19 cellular contexts compared by ENCODE assay signal in genomic region chr12:42524716-42525115, GRCh38.
A peak's percentile ranks its signal among the peaks of the same experiment; 100 is the strongest.
DNase-seq lines count a peak whose midpoint lies in the region; ATAC-seq and TF ChIP-seq lines count a peak whose summit lies in the region.
"Had no signal": no experiment of that assay in that cellular context is flagged by ENCODE, and none has a peak within 500 bp of the region (broad histone marks: within the 10 kb centered on the region; RNA-seq: fewer than 3 reads in every experiment).

No MANE protein-coding gene starts in this region.

- no peak overlapping the region for H3K14ac ChIP-seq in neuronal stem cell (ENCODE audit: low read length)

- H3K36me3 Mint-ChIP-seq in endothelial cell (ENCODE audit: low read depth, unreplicated experiment) (no peaks in the 10 kb centered on the region), immature natural killer cell (no peaks in the 10 kb centered on the region)
- H3K36me3 Mint-ChIP-seq: CD14-positive monocyte; CD8-positive, alpha-beta memory T cell had no signal

- peaks cover 12% of the 10 kb centered on the region for H3K4me1 Mint-ChIP-seq in endothelial cell (ENCODE audit: unreplicated experiment)
- no peaks in the 10 kb centered on the region for H3K4me1 Mint-ChIP-seq in immature natural killer cell
- H3K4me1 Mint-ChIP-seq: CD14-positive monocyte; CD8-positive, alpha-beta memory T cell had no signal

- H4K8ac ChIP-seq in neuronal stem cell (ENCODE audit: low read depth, low read length) = no peak overlapping the region

- intact Hi-C loops in PC-3 (cut with micrococcal nuclease) = no loop called here

- H3K4me1 ChIP-seq in GM23248 (ENCODE audit: insufficient read depth) = peaks cover 4% of the 10 kb centered on the region; the same call in 1 of the 2 replicates
- H3K4me1 ChIP-seq in PC-3 (ENCODE audit: insufficient read depth, low read length) = no peaks in the 10 kb centered on the region
- no peaks in the 10 kb centered on the region for H3K4me1 ChIP-seq in neuronal stem cell (ENCODE audit: control insufficient read depth in 2 of 2, insufficient read depth in 1 of 2, low read depth in 1 of 2, low read length in 2 of 2)
- H3K4me1 ChIP-seq: BE2C; BLaER1 treated with 17β-estradiol and CSF1 and Interleukin-3, amounts not matched to agents 10 nM and 100 nM had no signal

- peaks cover 1% of the 10 kb centered on the region for H3K27me3 Mint-ChIP-seq in endothelial cell (ENCODE audit: unreplicated experiment)
- no peaks in the 10 kb centered on the region for H3K27me3 Mint-ChIP-seq in immature natural killer cell (ENCODE audit: low read depth in 3 of 3)
- H3K27me3 Mint-ChIP-seq: CD4-positive, alpha-beta T cell had no signal

- H3K36me3 ChIP-seq in GM23248 (ENCODE audit: low read depth) (peaks cover 5% of the 10 kb centered on the region; the same call in 1 of the 2 replicates), PC-3 (ENCODE audit: low read depth, low read length) (no peaks in the 10 kb centered on the region), neuronal stem cell (replicated peaks in 1 of 2; ENCODE audit: control insufficient read depth in 2 of 2, insufficient read depth in 2 of 2, low read length in 2 of 2) (no peaks in the 10 kb centered on the region)
- H3K36me3 ChIP-seq: BLaER1 treated with 17β-estradiol and CSF1 and Interleukin-3, amounts not matched to agents 10 nM and 100 nM had no signal

- no peak overlapping the region for H3K27ac Mint-ChIP-seq in endothelial cell (ENCODE audit: unreplicated experiment)
- no peak overlapping the region for H3K27ac Mint-ChIP-seq in immature natural killer cell
- H3K27ac Mint-ChIP-seq: CD14-positive monocyte; CD4-positive, alpha-beta T cell; CD8-positive, alpha-beta memory T cell; GM23338; H9 had no signal

- H3F3A ChIP-seq in GM23248 (ENCODE audit: insufficient read depth) = no peaks in the 10 kb centered on the region
- no peaks in the 10 kb centered on the region for H3F3A ChIP-seq in PC-3 (ENCODE audit: low read length, unreplicated experiment)

- H2AFZ ChIP-seq in GM23248 = no peak overlapping the region
- no peak overlapping the region for H2AFZ ChIP-seq in PC-3 (ENCODE audit: low read length)
- no peak overlapping the region for H2AFZ ChIP-seq in neuronal stem cell (ENCODE audit: low read length)
- H2AFZ ChIP-seq: GM23338 had no signal

- H3K9ac ChIP-seq in GM23248 (no peak overlapping the region), PC-3 (ENCODE audit: low read length) (no peak overlapping the region), neuronal stem cell (ENCODE audit: low read depth, low read length, poor library complexity) (no peak overlapping the region)
- H3K9ac ChIP-seq: BLaER1 treated with 17β-estradiol and CSF1 and Interleukin-3, amounts not matched to agents 10 nM and 100 nM had no signal

- no peaks in the 10 kb centered on the region for H3K9me3 ChIP-seq in GM23248 (ENCODE audit: low read depth)
- no peaks in the 10 kb centered on the region for H3K9me3 ChIP-seq in PC-3 (ENCODE audit: low read length)
- no peaks in the 10 kb centered on the region for H3K9me3 ChIP-seq in neuronal stem cell (replicated peaks in 1 of 2; ENCODE audit: control insufficient read depth in 2 of 2, insufficient read depth in 1 of 2, low read depth in 1 of 2, low read length in 2 of 2)
- H3K9me3 ChIP-seq: BE2C; BLaER1 treated with 17β-estradiol and CSF1 and Interleukin-3, amounts not matched to agents 10 nM and 100 nM had no signal

- H3K27me3 ChIP-seq in GM23248 (replicated peaks; ENCODE audit: insufficient read depth) (no peaks in the 10 kb centered on the region), PC-3 (ENCODE audit: low read length) (no peaks in the 10 kb centered on the region), neuronal stem cell (ENCODE audit: control insufficient read depth in 3 of 3, insufficient read depth in 3 of 3, low read depth in 1 of 3, low read length in 3 of 3) (no peaks in the 10 kb centered on the region)
- H3K27me3 ChIP-seq: BE2C; BLaER1 treated with 17β-estradiol and CSF1 and Interleukin-3, amounts not matched to agents 10 nM and 100 nM had no signal

- no peak overlapping the region for H3K4me3 ChIP-seq in GM23248
- H3K4me3 ChIP-seq in PC-3 (ENCODE audit: low read length) = no peak overlapping the region
- no peak overlapping the region for H3K4me3 ChIP-seq in fibroblast of mammary gland (ENCODE audit: control insufficient read depth, low read depth, low read length)
- no peak overlapping the region for H3K4me3 ChIP-seq in neuronal stem cell (ENCODE audit: low read length in 2 of 2)
- H3K4me3 ChIP-seq: BLaER1 treated with 17β-estradiol and CSF1 and Interleukin-3, amounts not matched to agents 10 nM and 100 nM; GM23338 had no signal

- H3K79me1 ChIP-seq in neuronal stem cell (ENCODE audit: low read depth, low read length) = no peaks in the 10 kb centered on the region

- POLR2A ChIA-PET in PC-3 (lab: Charles Lee; ENCODE audit: unreplicated experiment) = no interaction called here

- no peak overlapping the region for H2BK12ac ChIP-seq in neuronal stem cell (ENCODE audit: low read length)

- H3K4me3 Mint-ChIP-seq in endothelial cell (ENCODE audit: unreplicated experiment) (no peak overlapping the region), immature natural killer cell (no peak overlapping the region)
- H3K4me3 Mint-ChIP-seq: CD14-positive monocyte; CD4-positive, alpha-beta T cell; CD8-positive, alpha-beta memory T cell; GM23338; H9 had no signal

- DNase-seq in GM23248 (peak; percentile 12), PC-3 (peak; percentile 53), fibroblast of mammary gland (ENCODE audit: low read depth) (peak; percentile 7), neuronal stem cell (ENCODE audit: low spot score) (no peak), endothelial cell (ENCODE audit: low spot score) (no peak), glomerular visceral epithelial cell (ENCODE audit: extremely low spot score) (no peak), immature natural killer cell (no peak)
- DNase-seq: BE2C; CD4-positive, alpha-beta T cell; CD8-positive, alpha-beta memory T cell; DMS79 treated with DMSO at 0.1 percent for 48 hours; GF-D8; H9 had no signal

- H3K23ac ChIP-seq in neuronal stem cell (ENCODE audit: low read depth, low read length, poor library complexity) = no peak overlapping the region

- no peak overlapping the region for H2BK5ac ChIP-seq in neuronal stem cell (ENCODE audit: low read length)

- 65 to 71% methylated on average over 5 of the region's 5 CpGs for WGBS in GM23248 (ENCODE audit: low coverage in 1 of 2, low lambda C conversion rate in 2 of 2, missing lambda C conversion rate in 2 of 2), 2 experiments
- no CpG with 5 or more reads among the region's 5 CpGs for WGBS in neuronal stem cell (ENCODE audit: extremely low coverage in 2 of 2, insufficient read length in 2 of 2, insufficient replicate concordance in 1 of 2), 2 donors

- no peaks in the 10 kb centered on the region for H3K9me3 Mint-ChIP-seq in endothelial cell (ENCODE audit: unreplicated experiment)
- peaks cover 0 to 5% (median 0%) of the 10 kb centered on the region in 6 donors for H3K9me3 Mint-ChIP-seq in immature natural killer cell
- H3K9me3 Mint-ChIP-seq: CD4-positive, alpha-beta T cell; GM23338; H9 had no signal

- peak overlapping the region; percentile 57 for H3K18ac ChIP-seq in neuronal stem cell (ENCODE audit: low read length)

- H3K79me2 ChIP-seq in GM23248 (ENCODE audit: insufficient read depth) = peaks cover 70% of the 10 kb centered on the region
- no peaks in the 10 kb centered on the region for H3K79me2 ChIP-seq in PC-3 (ENCODE audit: low read length)

- H3K4ac ChIP-seq in neuronal stem cell (ENCODE audit: low read length) = no peak overlapping the region

- H3K4me2 ChIP-seq in GM23248 (ENCODE audit: unreplicated experiment) = no peak overlapping the region
- no peak overlapping the region for H3K4me2 ChIP-seq in PC-3 (ENCODE audit: low read length)
- H3K4me2 ChIP-seq in neuronal stem cell (ENCODE audit: insufficient read depth, low read length, poor library complexity, severe bottlenecking) = no peak overlapping the region
- H3K4me2 ChIP-seq: BLaER1 treated with 17β-estradiol and CSF1 and Interleukin-3, amounts not matched to agents 10 nM and 100 nM; GM23338 had no signal

- H3K27ac ChIP-seq in GM23248 (no peak overlapping the region), PC-3 (ENCODE audit: low read length) (no peak overlapping the region), neuronal stem cell (replicated peaks; ENCODE audit: low read length) (no peak overlapping the region)
- H3K27ac ChIP-seq: 22Rv1; BLaER1 treated with 17β-estradiol and CSF1 and Interleukin-3, amounts not matched to agents 10 nM and 100 nM had no signal

- in situ Hi-C loops in GM23248 (cut with MboI) = no loop called here

- H2BK15ac ChIP-seq in neuronal stem cell (ENCODE audit: low read length) = no peak overlapping the region

- H2AK5ac ChIP-seq in neuronal stem cell (ENCODE audit: low read depth, low read length) = no peak overlapping the region

- no peak overlapping the region for H2BK120ac ChIP-seq in neuronal stem cell (ENCODE audit: low read depth, low read length)

- ATAC-seq in PC-3 (no peak), GM19467 (IDR thresholded peaks at IDR 0.05; ENCODE audit: unreplicated experiment) (no peak)
- ATAC-seq: GM23338, HCT116 had no signal

- TF ChIP-seq CTCF in PC-3 (conservative IDR thresholded peaks at IDR 0.05; ENCODE audit: low read depth, low read length) (no peak), fibroblast of mammary gland (conservative IDR thresholded peaks at IDR 0.05; ENCODE audit: control insufficient read depth, insufficient read depth, low read depth, low read length) (no peak), endothelial cell (IDR thresholded peaks at IDR 0.05; ENCODE audit: unreplicated experiment) (no peak)

- H4K20me1 ChIP-seq in GM23248 (ENCODE audit: insufficient read depth) (no peaks in the 10 kb centered on the region), PC-3 (ENCODE audit: low read length) (no peaks in the 10 kb centered on the region)
- H4K20me1 ChIP-seq: BLaER1 treated with 17β-estradiol and CSF1 and Interleukin-3, amounts not matched to agents 10 nM and 100 nM had no signal

- CTCF ChIA-PET in PC-3 (lab: Charles Lee) = no interaction called here

- no TSS peak for BruUV-seq in PC-3 (replicated peaks; lab: Mats Ljungman, UMichigan)

- H3K9me2 ChIP-seq in GM23248 (ENCODE audit: insufficient read depth) = no peaks in the 10 kb centered on the region
- H3K9me2 ChIP-seq in PC-3 (replicated peaks; ENCODE audit: low read length) = no peaks in the 10 kb centered on the region

- H4K91ac ChIP-seq in neuronal stem cell (ENCODE audit: low read depth, low read length, poor library complexity) = no peak overlapping the region

Comparison
In these comparisons a context has a peak if more than half of its experiments do, and no peak if none do; other contexts are left out.
1. DNase-seq: peak in GM23248 (single experiment), PC-3 (single experiment) and fibroblast of mammary gland (single experiment); none in neuronal stem cell (single experiment), endothelial cell (single experiment), glomerular visceral epithelial cell (single experiment) and immature natural killer cell (0 of 3).